Comparison of ENCODE assay signal across 1 cellular context in genomic region chr20:53080969-53081871, GRCh38.
TF ChIP-seq lines count a peak whose summit lies in the region.

No MANE protein-coding gene starts in this region.

TF ChIP-seq in HepG2, 621 proteins besides CTCF, POLR2A, EP300 and RAD21 (continued from another document and continues in another):
- TF ChIP-seq, protein P1, sequence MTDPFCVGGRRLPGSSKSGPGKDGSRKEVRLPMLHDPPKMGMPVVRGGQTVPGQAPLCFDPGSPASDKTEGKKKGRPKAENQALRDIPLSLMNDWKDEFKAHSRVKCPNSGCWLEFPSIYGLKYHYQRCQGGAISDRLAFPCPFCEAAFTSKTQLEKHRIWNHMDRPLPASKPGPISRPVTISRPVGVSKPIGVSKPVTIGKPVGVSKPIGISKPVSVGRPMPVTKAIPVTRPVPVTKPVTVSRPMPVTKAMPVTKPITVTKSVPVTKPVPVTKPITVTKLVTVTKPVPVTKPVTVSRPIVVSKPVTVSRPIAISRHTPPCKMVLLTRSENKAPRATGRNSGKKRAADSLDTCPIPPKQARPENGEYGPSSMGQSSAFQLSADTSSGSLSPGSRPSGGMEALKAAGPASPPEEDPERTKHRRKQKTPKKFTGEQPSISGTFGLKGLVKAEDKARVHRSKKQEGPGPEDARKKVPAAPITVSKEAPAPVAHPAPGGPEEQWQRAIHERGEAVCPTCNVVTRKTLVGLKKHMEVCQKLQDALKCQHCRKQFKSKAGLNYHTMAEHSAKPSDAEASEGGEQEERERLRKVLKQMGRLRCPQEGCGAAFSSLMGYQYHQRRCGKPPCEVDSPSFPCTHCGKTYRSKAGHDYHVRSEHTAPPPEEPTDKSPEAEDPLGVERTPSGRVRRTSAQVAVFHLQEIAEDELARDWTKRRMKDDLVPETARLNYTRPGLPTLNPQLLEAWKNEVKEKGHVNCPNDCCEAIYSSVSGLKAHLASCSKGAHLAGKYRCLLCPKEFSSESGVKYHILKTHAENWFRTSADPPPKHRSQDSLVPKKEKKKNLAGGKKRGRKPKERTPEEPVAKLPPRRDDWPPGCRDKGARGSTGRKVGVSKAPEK (CRISPR knock-in tag; IDR thresholded peaks at IDR 0.05; ENCODE audit: borderline replicate concordance), result no peak; the same call in 1 of the 2 replicates
- TF ChIP-seq EEA1 (CRISPR knock-in tag; IDR thresholded peaks at IDR 0.05; ENCODE audit: borderline replicate concordance), result no peak
- TF ChIP-seq ZSCAN31 (CRISPR knock-in tag; IDR thresholded peaks at IDR 0.05; ENCODE audit: low read depth), result peak; percentile 84; the same call in 1 of the 2 replicates
- no peak for TF ChIP-seq TEAD2 (CRISPR knock-in tag; IDR thresholded peaks at IDR 0.05)
- TF ChIP-seq POLR2AphosphoS5 (IDR thresholded peaks at IDR 0.05; ENCODE audit: low read depth, low read length), result peak; percentile 38; the same call in 1 of the 2 replicates
- 0 out of 2 replicates have a peak, but pooled peaks have one; percentile 44 for TF ChIP-seq FOXC1 (CRISPR knock-in tag; IDR thresholded peaks at IDR 0.05; ENCODE audit: borderline replicate concordance)
- no peak for TF ChIP-seq CENPX (CRISPR knock-in tag; IDR thresholded peaks at IDR 0.05)
- TF ChIP-seq ZMYM2 (CRISPR knock-in tag; IDR thresholded peaks at IDR 0.05), result no peak; the same call in 1 of the 2 replicates
- TF ChIP-seq PREB (CRISPR knock-in tag; IDR thresholded peaks at IDR 0.05), result no peak
- peak; percentile 69; the same call in 1 of the 2 replicates for TF ChIP-seq WIZ (CRISPR knock-in tag; IDR thresholded peaks at IDR 0.05)
- peak; percentile 85 for TF ChIP-seq KAT8 (CRISPR knock-in tag; IDR thresholded peaks at IDR 0.05)
- peak; percentile 82 for TF ChIP-seq YEATS4 (CRISPR knock-in tag; IDR thresholded peaks at IDR 0.05; ENCODE audit: borderline replicate concordance)
- TF ChIP-seq, protein P2, sequence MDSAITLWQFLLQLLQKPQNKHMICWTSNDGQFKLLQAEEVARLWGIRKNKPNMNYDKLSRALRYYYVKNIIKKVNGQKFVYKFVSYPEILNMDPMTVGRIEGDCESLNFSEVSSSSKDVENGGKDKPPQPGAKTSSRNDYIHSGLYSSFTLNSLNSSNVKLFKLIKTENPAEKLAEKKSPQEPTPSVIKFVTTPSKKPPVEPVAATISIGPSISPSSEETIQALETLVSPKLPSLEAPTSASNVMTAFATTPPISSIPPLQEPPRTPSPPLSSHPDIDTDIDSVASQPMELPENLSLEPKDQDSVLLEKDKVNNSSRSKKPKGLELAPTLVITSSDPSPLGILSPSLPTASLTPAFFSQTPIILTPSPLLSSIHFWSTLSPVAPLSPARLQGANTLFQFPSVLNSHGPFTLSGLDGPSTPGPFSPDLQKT (CRISPR knock-in tag; IDR thresholded peaks at IDR 0.05; ENCODE audit: borderline replicate concordance), result no peak
- peak; percentile 81 for TF ChIP-seq AHDC1 (CRISPR knock-in tag; IDR thresholded peaks at IDR 0.05; ENCODE audit: borderline replicate concordance)
- peak; percentile 67; the same call in 1 of the 2 replicates for TF ChIP-seq ZNF563 (CRISPR knock-in tag; IDR thresholded peaks at IDR 0.05)
- no peak for TF ChIP-seq PCBP2 (optimal IDR thresholded peaks at IDR 0.05; ENCODE audit: low read depth, low read length, poor library complexity, severe bottlenecking)
- peak; percentile 98 for TF ChIP-seq KDM4B (CRISPR knock-in tag; IDR thresholded peaks at IDR 0.05)
- TF ChIP-seq, protein P3, sequence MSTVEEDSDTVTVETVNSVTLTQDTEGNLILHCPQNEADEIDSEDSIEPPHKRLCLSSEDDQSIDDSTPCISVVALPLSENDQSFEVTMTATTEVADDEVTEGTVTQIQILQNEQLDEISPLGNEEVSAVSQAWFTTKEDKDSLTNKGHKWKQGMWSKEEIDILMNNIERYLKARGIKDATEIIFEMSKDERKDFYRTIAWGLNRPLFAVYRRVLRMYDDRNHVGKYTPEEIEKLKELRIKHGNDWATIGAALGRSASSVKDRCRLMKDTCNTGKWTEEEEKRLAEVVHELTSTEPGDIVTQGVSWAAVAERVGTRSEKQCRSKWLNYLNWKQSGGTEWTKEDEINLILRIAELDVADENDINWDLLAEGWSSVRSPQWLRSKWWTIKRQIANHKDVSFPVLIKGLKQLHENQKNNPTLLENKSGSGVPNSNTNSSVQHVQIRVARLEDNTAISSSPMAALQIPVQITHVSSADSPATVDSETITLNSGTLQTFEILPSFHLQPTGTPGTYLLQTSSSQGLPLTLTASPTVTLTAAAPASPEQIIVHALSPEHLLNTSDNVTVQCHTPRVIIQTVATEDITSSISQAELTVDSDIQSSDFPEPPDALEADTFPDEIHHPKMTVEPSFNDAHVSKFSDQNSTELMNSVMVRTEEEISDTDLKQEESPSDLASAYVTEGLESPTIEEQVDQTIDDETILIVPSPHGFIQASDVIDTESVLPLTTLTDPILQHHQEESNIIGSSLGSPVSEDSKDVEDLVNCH (CRISPR knock-in tag; IDR thresholded peaks at IDR 0.05), result no peak
- no peak; the same call in 1 of the 2 replicates for TF ChIP-seq PHF8 (CRISPR knock-in tag; IDR thresholded peaks at IDR 0.05)
- TF ChIP-seq ZNF549 (CRISPR knock-in tag; IDR thresholded peaks at IDR 0.05), result no peak
- TF ChIP-seq U2AF1 (optimal IDR thresholded peaks at IDR 0.05; ENCODE audit: low read depth, low read length), result no peak
- TF ChIP-seq ELF4 (CRISPR knock-in tag; IDR thresholded peaks at IDR 0.05; ENCODE audit: borderline replicate concordance), result peak; percentile 56; the same call in 1 of the 2 replicates
- TF ChIP-seq MTF2 (CRISPR knock-in tag; IDR thresholded peaks at IDR 0.05; ENCODE audit: borderline replicate concordance), result no peak
- TF ChIP-seq, protein P4, sequence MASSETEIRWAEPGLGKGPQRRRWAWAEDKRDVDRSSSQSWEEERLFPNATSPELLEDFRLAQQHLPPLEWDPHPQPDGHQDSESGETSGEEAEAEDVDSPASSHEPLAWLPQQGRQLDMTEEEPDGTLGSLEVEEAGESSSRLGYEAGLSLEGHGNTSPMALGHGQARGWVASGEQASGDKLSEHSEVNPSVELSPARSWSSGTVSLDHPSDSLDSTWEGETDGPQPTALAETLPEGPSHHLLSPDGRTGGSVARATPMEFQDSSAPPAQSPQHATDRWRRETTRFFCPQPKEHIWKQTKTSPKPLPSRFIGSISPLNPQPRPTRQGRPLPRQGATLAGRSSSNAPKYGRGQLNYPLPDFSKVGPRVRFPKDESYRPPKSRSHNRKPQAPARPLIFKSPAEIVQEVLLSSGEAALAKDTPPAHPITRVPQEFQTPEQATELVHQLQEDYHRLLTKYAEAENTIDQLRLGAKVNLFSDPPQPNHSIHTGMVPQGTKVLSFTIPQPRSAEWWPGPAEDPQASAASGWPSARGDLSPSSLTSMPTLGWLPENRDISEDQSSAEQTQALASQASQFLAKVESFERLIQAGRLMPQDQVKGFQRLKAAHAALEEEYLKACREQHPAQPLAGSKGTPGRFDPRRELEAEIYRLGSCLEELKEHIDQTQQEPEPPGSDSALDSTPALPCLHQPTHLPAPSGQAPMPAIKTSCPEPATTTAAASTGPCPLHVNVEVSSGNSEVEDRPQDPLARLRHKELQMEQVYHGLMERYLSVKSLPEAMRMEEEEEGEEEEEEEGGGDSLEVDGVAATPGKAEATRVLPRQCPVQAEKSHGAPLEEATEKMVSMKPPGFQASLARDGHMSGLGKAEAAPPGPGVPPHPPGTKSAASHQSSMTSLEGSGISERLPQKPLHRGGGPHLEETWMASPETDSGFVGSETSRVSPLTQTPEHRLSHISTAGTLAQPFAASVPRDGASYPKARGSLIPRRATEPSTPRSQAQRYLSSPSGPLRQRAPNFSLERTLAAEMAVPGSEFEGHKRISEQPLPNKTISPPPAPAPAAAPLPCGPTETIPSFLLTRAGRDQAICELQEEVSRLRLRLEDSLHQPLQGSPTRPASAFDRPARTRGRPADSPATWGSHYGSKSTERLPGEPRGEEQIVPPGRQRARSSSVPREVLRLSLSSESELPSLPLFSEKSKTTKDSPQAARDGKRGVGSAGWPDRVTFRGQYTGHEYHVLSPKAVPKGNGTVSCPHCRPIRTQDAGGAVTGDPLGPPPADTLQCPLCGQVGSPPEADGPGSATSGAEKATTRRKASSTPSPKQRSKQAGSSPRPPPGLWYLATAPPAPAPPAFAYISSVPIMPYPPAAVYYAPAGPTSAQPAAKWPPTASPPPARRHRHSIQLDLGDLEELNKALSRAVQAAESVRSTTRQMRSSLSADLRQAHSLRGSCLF (CRISPR knock-in tag; IDR thresholded peaks at IDR 0.05; ENCODE audit: borderline replicate concordance), result no peak
- no peak for TF ChIP-seq ZSCAN12 (CRISPR knock-in tag; IDR thresholded peaks at IDR 0.05)
- peak; percentile 81; the same call in 1 of the 2 replicates for TF ChIP-seq HDAC6 (IDR thresholded peaks at IDR 0.05; ENCODE audit: low read depth, low read length)
- TF ChIP-seq ZNF580 (CRISPR knock-in tag; IDR thresholded peaks at IDR 0.05; ENCODE audit: borderline replicate concordance, low read depth), result 0 out of 2 replicates have a peak, but pooled peaks have one; percentile 68
- TF ChIP-seq RFX1 (IDR thresholded peaks at IDR 0.05), result no peak
- TF ChIP-seq ZNF383 (CRISPR knock-in tag; IDR thresholded peaks at IDR 0.05; ENCODE audit: borderline replicate concordance), result no peak
- TF ChIP-seq SKIL (CRISPR knock-in tag; IDR thresholded peaks at IDR 0.05; ENCODE audit: borderline replicate concordance), result peak; percentile 49; the same call in 1 of the 2 replicates
- TF ChIP-seq ZNF619 (CRISPR knock-in tag; IDR thresholded peaks at IDR 0.05), result no peak
- no peak for TF ChIP-seq ZNF121 (CRISPR knock-in tag; IDR thresholded peaks at IDR 0.05)
- no peak for TF ChIP-seq ZNF569 (CRISPR knock-in tag; IDR thresholded peaks at IDR 0.05; ENCODE audit: borderline replicate concordance)
- peak; percentile 17; the same call in 1 of the 2 replicates for TF ChIP-seq KDM2A (CRISPR knock-in tag; IDR thresholded peaks at IDR 0.05; ENCODE audit: borderline replicate concordance, low read depth)
- peak; percentile 100 for TF ChIP-seq TFAP4 (IDR thresholded peaks at IDR 0.05; ENCODE audit: borderline replicate concordance, low read depth)
- no peak for TF ChIP-seq SMAD1 (CRISPR knock-in tag; IDR thresholded peaks at IDR 0.05; ENCODE audit: borderline replicate concordance, low read depth)
- TF ChIP-seq ISL2 (CRISPR knock-in tag; IDR thresholded peaks at IDR 0.05), result peak; percentile 89
- TF ChIP-seq CBFB (CRISPR knock-in tag; IDR thresholded peaks at IDR 0.05), result peak; percentile 92
